7 cellular contexts compared by ENCODE assay signal in genomic region chr20:38926934-38927616, GRCh38. TPM values are rescaled to one million over a fixed set of nuclear protein-coding genes. Genes with fewer than 3 reads are reported as not detected.
DNase-seq lines count a peak whose midpoint lies in the region; ATAC-seq, FAIRE-seq and TF ChIP-seq lines count a peak whose summit lies in the region.

No MANE protein-coding gene starts in this region.

- peak overlapping the region; percentile 37 for H3K27ac ChIP-seq in iPS-20b (ENCODE audit: low read length)
- no peak overlapping the region for H3K27ac ChIP-seq in thoracic aorta

- TF ChIP-seq POLR2A in GM12892 (IDR thresholded peaks at IDR 0.05; ENCODE audit: low read depth, low read length) = no peak

- peak overlapping the region; percentile 91 for H3K4me3 Mint-ChIP-seq in activated CD8-positive, alpha-beta T cell treated with anti-CD3 and anti-CD28 coated beads, Interleukin-2, amount 10 ng/mL, durations not matched to agents 7 days and 5 days

- TF ChIP-seq CTCF in thoracic aorta (IDR thresholded peaks at IDR 0.05) = no peak

- CTCF ChIA-PET in activated CD8-positive, alpha-beta T cell treated with anti-CD3 and anti-CD28 coated beads, Interleukin-2, amount 10 ng/mL, durations not matched to agents 7 days and 5 days (lab: Charles Lee) = interaction anchor here (0.9 to 4.6 kb wide), 17 partner anchors 14 to 122 kb away, joined by 3 to 40 read pairs (median 4); partner anchors contain the start of genes DHX35 and PPP1R16B

- H3K27me3 ChIP-seq in iPS-20b (ENCODE audit: insufficient read depth, low read length) = no peaks in the 10 kb centered on the region
- no peaks in the 10 kb centered on the region for H3K27me3 ChIP-seq in thoracic aorta (replicated peaks; ENCODE audit: insufficient read depth)

- POLR2A ChIA-PET in activated CD8-positive, alpha-beta T cell treated with anti-CD3 and anti-CD28 coated beads, Interleukin-2, amount 10 ng/mL, durations not matched to agents 7 days and 5 days (lab: Charles Lee) = interaction anchor here (0.6 to 3.2 kb wide), 8 partner anchors 13 to 367 kb away, joined by 3 to 25 read pairs (median 3); partner anchors contain the start of genes DHX35 and PPP1R16B

- no peak for FAIRE-seq in GM12892 (lab: Jason Lieb, UNC)

- H3K4me1 Mint-ChIP-seq in activated CD8-positive, alpha-beta T cell treated with anti-CD3 and anti-CD28 coated beads, Interleukin-2, amount 10 ng/mL, durations not matched to agents 7 days and 5 days (ENCODE audit: low read depth) = peaks cover 44% of the 10 kb centered on the region

- H3K9me3 ChIP-seq in iPS-20b (ENCODE audit: insufficient read depth, low read depth, low read length) (no peaks in the 10 kb centered on the region), thoracic aorta (no peaks in the 10 kb centered on the region)

- H3K36me3 ChIP-seq in iPS-20b (ENCODE audit: insufficient read depth, low read depth, low read length) (peaks cover 7% of the 10 kb centered on the region; the same call in 1 of the 2 replicates), thoracic aorta (no peaks in the 10 kb centered on the region)

- peak overlapping the region; percentile 84 for H3K27ac Mint-ChIP-seq in activated CD8-positive, alpha-beta T cell treated with anti-CD3 and anti-CD28 coated beads, Interleukin-2, amount 10 ng/mL, durations not matched to agents 7 days and 5 days

- peaks cover 42% of the 10 kb centered on the region for H3K36me3 Mint-ChIP-seq in activated CD8-positive, alpha-beta T cell treated with anti-CD3 and anti-CD28 coated beads, Interleukin-2, amount 10 ng/mL, durations not matched to agents 7 days and 5 days (ENCODE audit: low read depth)

- H3K4me1 ChIP-seq in iPS-20b (ENCODE audit: insufficient read depth, low read length) (0 out of 2 replicates have a peak, but pooled peaks cover 8% of the 10 kb centered on the region), thoracic aorta (ENCODE audit: control insufficient read depth in 1 of 2, low read depth in 2 of 2) (peaks cover 7 to 8% of the 10 kb centered on the region in 2 donors)

- no peaks in the 10 kb centered on the region for H3K27me3 Mint-ChIP-seq in activated CD8-positive, alpha-beta T cell treated with anti-CD3 and anti-CD28 coated beads, Interleukin-2, amount 10 ng/mL, durations not matched to agents 7 days and 5 days (ENCODE audit: low read depth)

- no peaks in the 10 kb centered on the region for H3K9me3 Mint-ChIP-seq in activated CD8-positive, alpha-beta T cell treated with anti-CD3 and anti-CD28 coated beads, Interleukin-2, amount 10 ng/mL, durations not matched to agents 7 days and 5 days (ENCODE audit: insufficient read depth)

- peak; percentile 2 for ATAC-seq in GM18517 (IDR thresholded peaks at IDR 0.05; ENCODE audit: unreplicated experiment)
- ATAC-seq in HG02870 (IDR thresholded peaks at IDR 0.05; ENCODE audit: unreplicated experiment) = peak; percentile 1
- no peak for ATAC-seq in activated CD8-positive, alpha-beta T cell treated with anti-CD3 and anti-CD28 coated beads, Interleukin-2, amount 10 ng/mL, durations not matched to agents 7 days and 5 days
- no peak for ATAC-seq in thoracic aorta (ENCODE audit: insufficient number of reproducible peaks, low FRiP score, low read depth)

- DNase-seq in activated CD8-positive, alpha-beta T cell treated with anti-CD3 and anti-CD28 coated beads, Interleukin-2, amount 10 ng/mL, durations not matched to agents 7 days and 5 days = no peak
- DNase-seq in thoracic aorta (ENCODE audit: low spot score) (no peak), GM12892 (ENCODE audit: insufficient read length) (no peak)
- DNase-seq in stimulated activated CD4-positive, alpha-beta T cell treated with anti-CD3 and anti-CD28 coated beads, Interleukin-4, amount 100 ng/mL, for 1 hour = no peak

- H3K9ac ChIP-seq in iPS-20b (ENCODE audit: low read depth, low read length) = peak overlapping the region; percentile 88

- peak overlapping the region; percentile 96 for H3K4me3 ChIP-seq in iPS-20b (ENCODE audit: low read length)
- peak overlapping the region; percentile 90 for H3K4me3 ChIP-seq in thoracic aorta

RNA-seq across cellular contexts. Expression of gene FAM83D, which starts 0.9 kb away (rescaled TPM):
- total RNA-seq in activated CD8-positive, alpha-beta T cell treated with anti-CD3 and anti-CD28 coated beads, Interleukin-2, amount 10 ng/mL, durations not matched to agents 7 days and 5 days = 10 to 100 TPM; 24.9 to 25.6 TPM
- total RNA-seq in thoracic aorta = 1 to 10 TPM; 5.7 to 6.6 TPM
- polyA plus RNA-seq in GM12892 (2012; ENCODE audit: missing spikeins) = 7.3 TPM

RNA-seq across cellular contexts. Expression of gene DHX35, which starts 35.1 kb away (rescaled TPM):
- 10 to 100 TPM; 10.8 to 11.1 TPM for total RNA-seq in activated CD8-positive, alpha-beta T cell treated with anti-CD3 and anti-CD28 coated beads, Interleukin-2, amount 10 ng/mL, durations not matched to agents 7 days and 5 days
- total RNA-seq in thoracic aorta = 10 to 100 TPM; 17.9 to 23.8 TPM
- polyA plus RNA-seq in GM12892 (2012; ENCODE audit: missing spikeins) = 8.0 TPM

Comparison
In these comparisons a context has a peak if more than half of its experiments do, and no peak if none do; other contexts are left out.
1. ATAC-seq: peak in GM18517 (single experiment) and HG02870 (single experiment); none in activated CD8-positive, alpha-beta T cell treated with anti-CD3 and anti-CD28 coated beads, Interleukin-2, amount 10 ng/mL, durations not matched to agents 7 days and 5 days (single experiment) and thoracic aorta (single experiment).